26 cellular contexts compared by ENCODE assay signal in the genomic region with DNA sequence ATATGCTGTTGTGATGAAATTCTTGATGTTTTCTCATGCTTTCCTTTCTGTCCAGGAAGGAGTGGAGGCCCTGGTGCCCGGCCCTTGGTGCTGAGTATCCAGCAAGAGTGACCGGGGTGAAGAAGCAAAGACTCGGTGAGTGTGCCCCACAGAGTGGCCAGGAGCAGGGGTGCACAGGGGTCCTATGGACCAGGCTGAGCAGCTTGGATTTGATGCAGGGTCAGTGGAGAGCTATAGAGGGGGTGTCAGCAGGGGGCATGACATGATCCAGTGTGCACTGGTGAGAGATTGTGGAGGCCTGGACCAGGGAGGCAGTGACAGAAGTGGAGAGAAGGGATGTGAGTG. TPM values are rescaled to one million over a fixed set of nuclear protein-coding genes. Genes with fewer than 3 reads are reported as not detected.
DNase-seq lines count a peak whose midpoint lies in the region; ATAC-seq and TF ChIP-seq lines count a peak whose summit lies in the region.
"Had no signal": no experiment of that assay in that cellular context is flagged by ENCODE, and none has a peak within 500 bp of the region (broad histone marks: within the 10 kb centered on the region; RNA-seq: fewer than 3 reads in every experiment).

No MANE protein-coding gene starts in this region.

- TF ChIP-seq CTCF in neural crest cell (conservative IDR thresholded peaks at IDR 0.05) (no peak), suprapubic skin (IDR thresholded peaks at IDR 0.05) (no peak)

- no peak overlapping the region for H3K4me3 Mint-ChIP-seq in neural crest cell
- H3K4me3 Mint-ChIP-seq: activated CD4-positive, alpha-beta memory T cell treated with anti-CD3 and anti-CD28 coated beads, Interleukin-2, amount 10 ng/mL, durations not matched to agents 7 days and 5 days; activated naive CD8-positive, alpha-beta T cell treated with anti-CD3 and anti-CD28 coated beads for 36 hours; GM23338; natural killer cell treated with Interleukin-12 subunit alpha and Interleukin-12 subunit beta and Interleukin-15 and Interleukin-18, amount 100 ng/mL, for 72 hours; stimulated activated memory B cell treated with anti-CD40 and anti-IgM and Interleukin-4, amounts not matched to agents 10 μg/mL and 1 μg/mL and 100 μg/mL, for 72 hours had no signal

- peaks cover 95% of the 10 kb centered on the region for H3K4me1 ChIP-seq in suprapubic skin
- H3K4me1 ChIP-seq: BE2C had no signal

- H3K36me3 ChIP-seq in H7 (replicated peaks; ENCODE audit: control insufficient read depth, insufficient read depth, low read length), result peaks cover 6% of the 10 kb centered on the region
- H3K36me3 ChIP-seq in suprapubic skin, result peaks cover 6% of the 10 kb centered on the region
- H3K36me3 ChIP-seq: BE2C, left ventricle myocardium inferior, ovary had no signal

- H3K9me3 ChIP-seq in suprapubic skin, result no peaks in the 10 kb centered on the region
- H3K9me3 ChIP-seq: BE2C, left ventricle myocardium inferior, ovary, testis had no signal

- H3K27ac ChIP-seq in angular gyrus (ENCODE audit: low read depth, low read length) (peak overlapping the region; percentile 8), suprapubic skin (peak overlapping the region; percentile 81)
- H3K27ac ChIP-seq: left ventricle myocardium inferior, ovary, testis had no signal

- peaks cover 31% of the 10 kb centered on the region for H3K4me1 Mint-ChIP-seq in neural crest cell
- H3K4me1 Mint-ChIP-seq: activated CD4-positive, alpha-beta memory T cell treated with anti-CD3 and anti-CD28 coated beads, Interleukin-2, amount 10 ng/mL, durations not matched to agents 7 days and 5 days; stimulated activated memory B cell treated with anti-CD40 and anti-IgM and Interleukin-4, amounts not matched to agents 10 μg/mL and 1 μg/mL and 100 μg/mL, for 72 hours had no signal

- no peak for TF ChIP-seq POLR2A in suprapubic skin (IDR thresholded peaks at IDR 0.05)

- ATAC-seq in HG02798 (IDR thresholded peaks at IDR 0.05; ENCODE audit: poor library complexity, unreplicated experiment), result no peak
- ATAC-seq: activated CD4-positive, CD25-positive, alpha-beta regulatory T cell treated with anti-CD3 and anti-CD28 coated beads, Interleukin-2, amount 50 U/mL, for 24 hours; natural killer cell treated with Interleukin-12 subunit alpha and Interleukin-12 subunit beta and Interleukin-15 and Interleukin-18, amount 100 ng/mL, for 72 hours; sciatic nerve; stimulated activated memory B cell treated with anti-CD40 and anti-IgM and Interleukin-4, amounts not matched to agents 10 μg/mL and 1 μg/mL and 100 μg/mL, for 72 hours had no signal

- DNase-seq in H7, result peak; percentile 10
- no peak for DNase-seq in neural crest cell (ENCODE audit: low read depth, low spot score)
- DNase-seq in suprapubic skin (ENCODE audit: low spot score in 2 of 2), result no peak
- DNase-seq in cortex of kidney (lab: John Stamatoyannopoulos, UW), result no peak
- no peak for DNase-seq in activated naive CD4-positive, alpha-beta T cell treated with anti-CD3 and anti-CD28 coated beads, Interleukin-2, amount 50 U/mL, for 16 hours
- DNase-seq: ACHN; activated CD4-positive, alpha-beta memory T cell treated with anti-CD3 and anti-CD28 coated beads, Interleukin-2, amount 10 ng/mL, durations not matched to agents 7 days and 5 days; activated effector memory CD4-positive, alpha-beta T cell treated with Interleukin-2 at 50 U/mL for 16 hours; activated naive CD8-positive, alpha-beta T cell treated with anti-CD3 and anti-CD28 coated beads for 36 hours; BE2C; central memory CD4-positive, alpha-beta T cell; DMS153; left ventricle myocardium inferior; NCI-H1105; NCI-H187 treated with DMSO at 0.1 percent for 48 hours; NCI-H526 treated with DMSO at 0.1 percent for 48 hours; stimulated activated CD4-positive, alpha-beta T cell treated with anti-CD3 and anti-CD28 coated beads, Interleukin-4, amount 100 ng/mL, for 4 hours; testis had no signal

- H3K27ac Mint-ChIP-seq in neural crest cell (ENCODE audit: unreplicated experiment), result peak overlapping the region; percentile 21
- H3K27ac Mint-ChIP-seq: activated CD4-positive, alpha-beta memory T cell treated with anti-CD3 and anti-CD28 coated beads, Interleukin-2, amount 10 ng/mL, durations not matched to agents 7 days and 5 days; activated naive CD8-positive, alpha-beta T cell treated with anti-CD3 and anti-CD28 coated beads for 36 hours; GM23338; natural killer cell treated with Interleukin-12 subunit alpha and Interleukin-12 subunit beta and Interleukin-15 and Interleukin-18, amount 100 ng/mL, for 72 hours; stimulated activated memory B cell treated with anti-CD40 and anti-IgM and Interleukin-4, amounts not matched to agents 10 μg/mL and 1 μg/mL and 100 μg/mL, for 72 hours had no signal

- no peaks in the 10 kb centered on the region for H3K27me3 Mint-ChIP-seq in neural crest cell (ENCODE audit: low read depth)

- no peak for TF ChIP-seq EP300 in suprapubic skin (IDR thresholded peaks at IDR 0.05)

- H3K36me3 Mint-ChIP-seq in neural crest cell (ENCODE audit: low read depth), result peaks cover 4% of the 10 kb centered on the region
- H3K36me3 Mint-ChIP-seq: activated naive CD8-positive, alpha-beta T cell treated with anti-CD3 and anti-CD28 coated beads for 36 hours; natural killer cell treated with Interleukin-12 subunit alpha and Interleukin-12 subunit beta and Interleukin-15 and Interleukin-18, amount 100 ng/mL, for 72 hours; stimulated activated memory B cell treated with anti-CD40 and anti-IgM and Interleukin-4, amounts not matched to agents 10 μg/mL and 1 μg/mL and 100 μg/mL, for 72 hours had no signal

- WGBS in suprapubic skin, result 95% methylated on average over 3 of the region's 3 CpGs

- H3K27me3 ChIP-seq in H7 (ENCODE audit: control insufficient read depth, insufficient read depth, low read length) (no peaks in the 10 kb centered on the region), suprapubic skin (no peaks in the 10 kb centered on the region)
- H3K27me3 ChIP-seq: BE2C, ovary, testis had no signal

- no peak overlapping the region for H3K4me3 ChIP-seq in H7 (ENCODE audit: insufficient read depth, low read depth, low read length)
- no peak overlapping the region for H3K4me3 ChIP-seq in suprapubic skin
- H3K4me3 ChIP-seq: GM23338, left ventricle myocardium inferior, ovary, testis had no signal

- no peaks in the 10 kb centered on the region for H3K9me3 Mint-ChIP-seq in neural crest cell
- H3K9me3 Mint-ChIP-seq: activated CD4-positive, alpha-beta memory T cell treated with anti-CD3 and anti-CD28 coated beads, Interleukin-2, amount 10 ng/mL, durations not matched to agents 7 days and 5 days; activated naive CD8-positive, alpha-beta T cell treated with anti-CD3 and anti-CD28 coated beads for 36 hours; GM23338; natural killer cell treated with Interleukin-12 subunit alpha and Interleukin-12 subunit beta and Interleukin-15 and Interleukin-18, amount 100 ng/mL, for 72 hours; stimulated activated memory B cell treated with anti-CD40 and anti-IgM and Interleukin-4, amounts not matched to agents 10 μg/mL and 1 μg/mL and 100 μg/mL, for 72 hours had no signal

RNA-seq across cellular contexts. Expression of a gene that starts 7.4 kb away (rescaled TPM):
- total RNA-seq in H7 (2014; rRNA removed; shearing (Covaris generic)), result 64.1 and 79.8 TPM in 2 replicates
- total RNA-seq in neural crest cell (119 and 125 TPM in 2 replicates), suprapubic skin (100 to 1,000 TPM; 209 to 373 (median 289) TPM)
